In genomic region chr1:46421739-46422138, GRCh38 we compare ENCODE assay signal across 1 cellular context.
A peak's percentile ranks its signal among the peaks of the same experiment; 100 is the strongest.
TF ChIP-seq lines count a peak whose summit lies in the region.

No MANE protein-coding gene starts in this region.

TF ChIP-seq in K562, 482 proteins besides CTCF, POLR2A, EP300 and RAD21 (continues in another document):
- TF ChIP-seq GABPB2 (CRISPR knock-in tag; conservative IDR thresholded peaks at IDR 0.05) (no peak), CUX1 (CRISPR knock-in tag; IDR thresholded peaks at IDR 0.05) (no peak), KAT2B (IDR thresholded peaks at IDR 0.05; ENCODE audit: low read depth, low read length) (no peak), ZNF124 (CRISPR knock-in tag; IDR thresholded peaks at IDR 0.05) (no peak), RAD51 (IDR thresholded peaks at IDR 0.05; ENCODE audit: borderline replicate concordance, low read depth) (peak; percentile 49; the same call in 1 of the 2 replicates), SMARCA4 (IDR thresholded peaks at IDR 0.05) (peak; percentile 80), PPARD (CRISPR knock-in tag; IDR thresholded peaks at IDR 0.05) (no peak), NBN (IDR thresholded peaks at IDR 0.05; ENCODE audit: low read depth) (0 out of 2 replicates have a peak, but pooled peaks have one; percentile 73), TBL1XR1 (IDR thresholded peaks at IDR 0.05; ENCODE audit: low read length in 2 of 2) (0 out of 4 replicates have a peak, but pooled peaks of 1 of the 2 experiments have one; percentile 21), ZKSCAN8 (CRISPR knock-in tag; IDR thresholded peaks at IDR 0.05) (no peak), MTA1 (IDR thresholded peaks at IDR 0.05; ENCODE audit: borderline replicate concordance) (peak; percentile 43; the same call in 1 of the 2 replicates), CHD1 (IDR thresholded peaks at IDR 0.05; ENCODE audit: low read length) (no peak), TCF3 (CRISPR knock-in tag; IDR thresholded peaks at IDR 0.05) (peak; percentile 26; the same call in 1 of the 2 replicates), ARNT (IDR thresholded peaks at IDR 0.05) (peak in 1 of 2 experiments; percentile 73; a peak in 1 of 4 replicates), ARID1B (IDR thresholded peaks at IDR 0.05) (peak; percentile 78), ZNF445 (CRISPR knock-in tag; IDR thresholded peaks at IDR 0.05; ENCODE audit: low read depth) (no peak), SMAD4 (CRISPR knock-in tag; conservative IDR thresholded peaks at IDR 0.05) (0 out of 2 replicates have a peak, but pooled peaks have one; percentile 24), KLF13 (tag; IDR thresholded peaks at IDR 0.05; ENCODE audit: borderline replicate concordance, low read depth) (no peak), BACH1 (tag; IDR thresholded peaks at IDR 0.05) (0 out of 2 replicates have a peak, but pooled peaks have one; percentile 59), MAFF (IDR thresholded peaks at IDR 0.05; ENCODE audit: low read length) (peak; percentile 81), ZEB2 (IDR thresholded peaks at IDR 0.05) (peak; percentile 76; the same call in 1 of the 2 replicates), DPF2 (IDR thresholded peaks at IDR 0.05) (peak; percentile 88), CEBPZ (IDR thresholded peaks at IDR 0.05; ENCODE audit: borderline replicate concordance, low read depth, low read length) (no peak), ZFP30 (CRISPR knock-in tag; IDR thresholded peaks at IDR 0.05; ENCODE audit: borderline replicate concordance) (no peak), ZNF507 (tag; conservative IDR thresholded peaks at IDR 0.05) (no peak), NFE2 (IDR thresholded peaks at IDR 0.05; ENCODE audit: low read depth) (peak; percentile 95), MYC (IDR thresholded peaks at IDR 0.05; ENCODE audit: low read depth, low read length) (peak; percentile 71; the same call in 1 of the 2 replicates), MYC (CRISPR knock-in tag; IDR thresholded peaks at IDR 0.05; ENCODE audit: borderline replicate concordance, low read depth) (no peak), ZNF280A (IDR thresholded peaks at IDR 0.05; ENCODE audit: low read depth, partially characterized antibody) (no peak), SMARCA5 (IDR thresholded peaks at IDR 0.05) (peak; percentile 72; the same call in 1 of the 2 replicates), GATAD2A (IDR thresholded peaks at IDR 0.05) (0 out of 2 replicates have a peak, but pooled peaks have one; percentile 15), SOX6 (IDR thresholded peaks at IDR 0.05) (peak; percentile 46), MAFG (tag; conservative IDR thresholded peaks at IDR 0.05) (peak; percentile 97), TRIM28 (IDR thresholded peaks at IDR 0.05) (0 out of 2 replicates have a peak, but pooled peaks have one; percentile 14), MTA3 (IDR thresholded peaks at IDR 0.05; ENCODE audit: borderline replicate concordance) (peak; percentile 79; the same call in 1 of the 2 replicates), NR2C2 (CRISPR knock-in tag; IDR thresholded peaks at IDR 0.05) (no peak), NR2C2 (tag; IDR thresholded peaks at IDR 0.05) (peak; percentile 23; the same call in 1 of the 2 replicates), NCOR1 (IDR thresholded peaks at IDR 0.05) (peak; percentile 40; the same call in 1 of the 2 replicates), SMARCE1 (IDR thresholded peaks at IDR 0.05) (peak; percentile 71; the same call in 1 of the 2 replicates), EHMT2 (IDR thresholded peaks at IDR 0.05) (peak; percentile 38; the same call in 1 of the 2 replicates), L3MBTL2 (IDR thresholded peaks at IDR 0.05) (peak; percentile 60; the same call in 1 of the 2 replicates), CBX3 (IDR thresholded peaks at IDR 0.05; ENCODE audit: borderline replicate concordance in 1 of 2, low read length in 2 of 2) (peak in 1 of 2 experiments; percentile 34; a peak in 1 of 3 replicates), ZNF175 (CRISPR knock-in tag; IDR thresholded peaks at IDR 0.05; ENCODE audit: low read depth) (no peak), ZNF318 (IDR thresholded peaks at IDR 0.05; ENCODE audit: borderline replicate concordance in 1 of 2, low read depth in 1 of 2) (peak in 1 of 2 experiments; percentile 56; a peak in 1 of 4 replicates), PHB2 (IDR thresholded peaks at IDR 0.05; ENCODE audit: low read depth) (no peak), ZNF830 (CRISPR knock-in tag; IDR thresholded peaks at IDR 0.05) (no peak), TOE1 (IDR thresholded peaks at IDR 0.05; ENCODE audit: borderline replicate concordance) (0 out of 2 replicates have a peak, but pooled peaks have one; percentile 28), TOE1 (CRISPR knock-in tag; IDR thresholded peaks at IDR 0.05; ENCODE audit: borderline replicate concordance, low read depth) (no peak), ETV1 (tag; conservative IDR thresholded peaks at IDR 0.05; ENCODE audit: low read depth) (peak; percentile 36; the same call in 1 of the 2 replicates), C11orf30 (IDR thresholded peaks at IDR 0.05; ENCODE audit: low read depth) (peak; percentile 95)
- TF ChIP-seq, protein P1, sequence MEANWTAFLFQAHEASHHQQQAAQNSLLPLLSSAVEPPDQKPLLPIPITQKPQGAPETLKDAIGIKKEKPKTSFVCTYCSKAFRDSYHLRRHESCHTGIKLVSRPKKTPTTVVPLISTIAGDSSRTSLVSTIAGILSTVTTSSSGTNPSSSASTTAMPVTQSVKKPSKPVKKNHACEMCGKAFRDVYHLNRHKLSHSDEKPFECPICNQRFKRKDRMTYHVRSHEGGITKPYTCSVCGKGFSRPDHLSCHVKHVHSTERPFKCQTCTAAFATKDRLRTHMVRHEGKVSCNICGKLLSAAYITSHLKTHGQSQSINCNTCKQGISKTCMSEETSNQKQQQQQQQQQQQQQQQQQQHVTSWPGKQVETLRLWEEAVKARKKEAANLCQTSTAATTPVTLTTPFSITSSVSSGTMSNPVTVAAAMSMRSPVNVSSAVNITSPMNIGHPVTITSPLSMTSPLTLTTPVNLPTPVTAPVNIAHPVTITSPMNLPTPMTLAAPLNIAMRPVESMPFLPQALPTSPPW (CRISPR knock-in tag; IDR thresholded peaks at IDR 0.05) = 0 out of 2 replicates have a peak, but pooled peaks have one; percentile 20
